15 cellular contexts compared by ENCODE assay signal in genomic region chr1:218408942-218409341, GRCh38.
"Had no signal": no experiment of that assay in that cellular context is flagged by ENCODE, and none has a peak within 500 bp of the region (broad histone marks: within the 10 kb centered on the region; RNA-seq: fewer than 3 reads in every experiment).

No MANE protein-coding gene starts in this region.

- H3K4me3 ChIP-seq: adrenal gland, thoracic aorta had no signal

- H3K36me3 ChIP-seq: adrenal gland, thoracic aorta had no signal

- H3K36me3 Mint-ChIP-seq: activated naive CD4-positive, alpha-beta T cell treated with anti-CD3 and anti-CD28 coated beads, Interleukin-2, amount 10 ng/mL, durations not matched to agents 7 days and 5 days; memory B cell had no signal

- ATAC-seq: effector memory CD8-positive, alpha-beta T cell; stimulated activated naive CD8-positive, alpha-beta T cell treated with anti-CD3 and anti-CD28 coated beads, Interleukin-15, amount 100 ng/mL, for 72 hours had no signal

- H3K27me3 ChIP-seq: adrenal gland had no signal

- H3K4me3 Mint-ChIP-seq: activated naive CD4-positive, alpha-beta T cell treated with anti-CD3 and anti-CD28 coated beads, Interleukin-2, amount 10 ng/mL, durations not matched to agents 7 days and 5 days; central memory CD8-positive, alpha-beta T cell; dendritic cell treated with granulocyte-macrophage colony-stimulating factor and Interleukin-4, amounts not matched to agents 40 ng/mL and 50 ng/mL, for 4 days; effector memory CD8-positive, alpha-beta T cell; memory B cell; nephron; stimulated activated naive CD8-positive, alpha-beta T cell treated with anti-CD3 and anti-CD28 coated beads, Interleukin-15, amount 100 ng/mL, for 72 hours had no signal

- H3K27ac ChIP-seq: adrenal gland, thoracic aorta had no signal

- H3K4me1 ChIP-seq: adrenal gland had no signal

- DNase-seq: activated CD4-positive, alpha-beta T cell treated with anti-CD3 and anti-CD28 coated beads, Interleukin-2, amount 50 U/mL, for 1 hour; activated naive CD4-positive, alpha-beta T cell treated with anti-CD3 and anti-CD28 coated beads, Interleukin-2, amount 10 ng/mL, durations not matched to agents 7 days and 5 days; adrenal gland; effector memory CD8-positive, alpha-beta T cell; hypothalamus; stimulated activated CD4-positive, alpha-beta T cell treated with anti-CD3 and anti-CD28 coated beads, Interleukin-15, amount 100 ng/mL, for 24 hours; stimulated activated CD4-positive, alpha-beta T cell treated with anti-CD3 and anti-CD28 coated beads, Interleukin-4, amount 100 ng/mL, for 4 hours; stimulated activated naive CD8-positive, alpha-beta T cell treated with anti-CD3 and anti-CD28 coated beads, Interleukin-15, amount 100 ng/mL, for 72 hours; T-helper 1 cell had no signal

- H3K9me3 Mint-ChIP-seq: activated naive CD4-positive, alpha-beta T cell treated with anti-CD3 and anti-CD28 coated beads, Interleukin-2, amount 10 ng/mL, durations not matched to agents 7 days and 5 days; activated T-helper 2 cell treated with anti-CD3 and anti-CD28 coated beads, Interferon-gamma antibody, Interleukin-2, Interleukin-4, amounts not matched to agents 10 μg/mL and 5 μg/mL and 100 μg/mL, durations not matched to agents 14 hours and 24 hours and 36 hours; central memory CD8-positive, alpha-beta T cell; dendritic cell treated with granulocyte-macrophage colony-stimulating factor and Interleukin-4, amounts not matched to agents 40 ng/mL and 50 ng/mL, for 4 days; effector memory CD8-positive, alpha-beta T cell; memory B cell; nephron; stimulated activated naive CD8-positive, alpha-beta T cell treated with anti-CD3 and anti-CD28 coated beads, Interleukin-15, amount 100 ng/mL, for 72 hours had no signal

- H3K27ac Mint-ChIP-seq: activated naive CD4-positive, alpha-beta T cell treated with anti-CD3 and anti-CD28 coated beads, Interleukin-2, amount 10 ng/mL, durations not matched to agents 7 days and 5 days; activated T-helper 2 cell treated with anti-CD3 and anti-CD28 coated beads, Interferon-gamma antibody, Interleukin-2, Interleukin-4, amounts not matched to agents 10 μg/mL and 5 μg/mL and 100 μg/mL, durations not matched to agents 14 hours and 24 hours and 36 hours; dendritic cell treated with granulocyte-macrophage colony-stimulating factor and Interleukin-4, amounts not matched to agents 40 ng/mL and 50 ng/mL, for 4 days; effector memory CD8-positive, alpha-beta T cell; memory B cell; nephron; stimulated activated naive CD8-positive, alpha-beta T cell treated with anti-CD3 and anti-CD28 coated beads, Interleukin-15, amount 100 ng/mL, for 72 hours had no signal

- H3K9me3 ChIP-seq: adrenal gland, thoracic aorta had no signal

- H3K27me3 Mint-ChIP-seq: memory B cell had no signal

- H3K4me1 Mint-ChIP-seq: activated naive CD4-positive, alpha-beta T cell treated with anti-CD3 and anti-CD28 coated beads, Interleukin-2, amount 10 ng/mL, durations not matched to agents 7 days and 5 days; central memory CD8-positive, alpha-beta T cell; memory B cell; stimulated activated naive CD8-positive, alpha-beta T cell treated with anti-CD3 and anti-CD28 coated beads, Interleukin-15, amount 100 ng/mL, for 72 hours had no signal
